14 cellular contexts compared by ENCODE assay signal in genomic region chr5:74672215-74672877, GRCh38.
"Had no signal": no experiment of that assay in that cellular context is flagged by ENCODE, and none has a peak within 500 bp of the region (broad histone marks: within the 10 kb centered on the region; RNA-seq: fewer than 3 reads in every experiment).

No MANE protein-coding gene starts in this region.

- H3K9me3 Mint-ChIP-seq: activated CD8-positive, alpha-beta T cell treated with anti-CD3 and anti-CD28 coated beads for 36 hours; activated T-cell treated with anti-CD3 and anti-CD28 coated beads, Interleukin-2, amount 50 U/mL, for 24 hours; endodermal cell; T-cell had no signal

- H3K36me3 ChIP-seq: vagina had no signal

- H3K4me3 Mint-ChIP-seq: activated B cell treated with CpG ODN at 0.5 μM for 24 hours; activated CD8-positive, alpha-beta T cell treated with anti-CD3 and anti-CD28 coated beads for 36 hours; activated naive CD4-positive, alpha-beta T cell treated with anti-CD3 and anti-CD28 coated beads for 36 hours; activated T-cell treated with anti-CD3 and anti-CD28 coated beads, Interleukin-2, amount 50 U/mL, for 24 hours; endodermal cell; T-cell had no signal

- H3K4me1 Mint-ChIP-seq: activated B cell treated with CpG ODN at 0.5 μM for 24 hours, T-cell had no signal

- H3K36me3 Mint-ChIP-seq: T-cell had no signal

- H3K27me3 ChIP-seq: vagina had no signal

- DNase-seq: activated B cell treated with CpG ODN at 0.5 μM for 24 hours; activated CD4-positive, alpha-beta T cell treated with anti-CD3 and anti-CD28 coated beads for 48 hours; activated CD8-positive, alpha-beta T cell treated with anti-CD3 and anti-CD28 coated beads for 36 hours; activated naive CD4-positive, alpha-beta T cell treated with anti-CD3 and anti-CD28 coated beads for 36 hours; activated T-cell treated with anti-CD3 and anti-CD28 coated beads, Interleukin-2, amount 50 U/mL, for 24 hours; aorta; endodermal cell; stimulated activated CD4-positive, alpha-beta T cell treated with anti-CD3 and anti-CD28 coated beads, Interleukin-12 subunit alpha, Interleukin-12 subunit beta, amount 100 ng/mL, for 4 hours; stimulated activated CD4-positive, alpha-beta T cell treated with anti-CD3 and anti-CD28 coated beads, Interleukin-1b, Interleukin-23, amount 100 ng/mL, for 48 hours; stimulated activated naive CD4-positive, alpha-beta T cell treated with Interleukin-2 at 50 U/mL for 16 hours; T-cell had no signal

- H3K9me3 ChIP-seq: vagina had no signal

- H3K27ac ChIP-seq: epithelial cell of prostate had no signal

- H3K27ac Mint-ChIP-seq: activated B cell treated with CpG ODN at 0.5 μM for 24 hours; activated CD8-positive, alpha-beta T cell treated with anti-CD3 and anti-CD28 coated beads for 36 hours; activated naive CD4-positive, alpha-beta T cell treated with anti-CD3 and anti-CD28 coated beads for 36 hours; activated T-cell treated with anti-CD3 and anti-CD28 coated beads, Interleukin-2, amount 50 U/mL, for 24 hours; endodermal cell; progenitor cell of endocrine pancreas; T-cell had no signal

- ATAC-seq: activated CD8-positive, alpha-beta T cell treated with anti-CD3 and anti-CD28 coated beads for 36 hours; T-cell had no signal

- H3K27me3 Mint-ChIP-seq: activated CD8-positive, alpha-beta T cell treated with anti-CD3 and anti-CD28 coated beads for 36 hours had no signal
